Comparison of ENCODE assay signal across 22 cellular contexts in the genomic region with DNA sequence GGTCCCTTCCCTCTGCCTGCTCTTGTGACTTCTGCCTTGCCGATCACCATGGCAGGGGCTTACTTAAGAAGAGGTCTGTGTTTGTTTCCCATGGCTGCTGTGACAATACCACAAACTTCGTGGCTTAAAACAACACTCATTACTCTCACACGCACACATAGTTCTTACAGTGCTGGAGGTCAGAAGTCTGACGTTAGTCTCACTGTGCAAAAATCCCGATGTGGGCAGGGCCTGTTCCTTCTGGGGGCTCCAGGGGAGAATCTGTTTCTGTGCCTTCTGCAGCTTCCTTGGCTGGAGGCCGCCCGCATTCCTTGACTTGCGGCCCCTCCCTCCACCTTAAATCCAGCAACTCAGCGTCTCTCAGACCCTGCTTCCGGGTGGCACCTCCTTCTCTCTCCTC.
A peak's percentile ranks its signal among the peaks of the same experiment; 100 is the strongest.
DNase-seq lines count a peak whose midpoint lies in the region; ATAC-seq and TF ChIP-seq lines count a peak whose summit lies in the region.
"Had no signal": no experiment of that assay in that cellular context is flagged by ENCODE, and none has a peak within 500 bp of the region (broad histone marks: within the 10 kb centered on the region; RNA-seq: fewer than 3 reads in every experiment).

No MANE protein-coding gene starts in this region.

- H3K27me3 ChIP-seq in BLaER1 treated with 17β-estradiol and CSF1 and Interleukin-3, amounts not matched to agents 10 nM and 100 nM = peaks cover 0 to 54% (median 0%) of the 10 kb centered on the region in 11 experiments; a peak in 5 of 22 replicates
- no peaks in the 10 kb centered on the region for H3K27me3 ChIP-seq in smooth muscle cell (ENCODE audit: low read depth)
- no peaks in the 10 kb centered on the region for H3K27me3 ChIP-seq in upper lobe of right lung
- H3K27me3 ChIP-seq: heart left ventricle, uterus had no signal

- peaks cover 4% of the 10 kb centered on the region for H3K79me2 ChIP-seq in smooth muscle cell (ENCODE audit: low read depth)

- intact Hi-C loops in upper lobe of right lung (cut with DNase I) = no loop called here

- H3F3A ChIP-seq in smooth muscle cell (ENCODE audit: low read depth) = peaks cover 38% of the 10 kb centered on the region

- H3K9me3 ChIP-seq in BLaER1 treated with 17β-estradiol and CSF1 and Interleukin-3, amounts not matched to agents 10 nM and 100 nM (replicated peaks in 1 of 11) = no peaks in the 10 kb centered on the region
- no peaks in the 10 kb centered on the region for H3K9me3 ChIP-seq in smooth muscle cell (replicated peaks; ENCODE audit: low read depth)
- H3K9me3 ChIP-seq in upper lobe of right lung = no peaks in the 10 kb centered on the region

- H3K4me3 ChIP-seq in BLaER1 treated with 17β-estradiol and CSF1 and Interleukin-3, amounts not matched to agents 10 nM and 100 nM = no peak overlapping the region
- H3K4me3 ChIP-seq in fibroblast of mammary gland (ENCODE audit: control insufficient read depth, low read depth, low read length) (no peak overlapping the region), smooth muscle cell (no peak overlapping the region), upper lobe of right lung (no peak overlapping the region)
- H3K4me3 ChIP-seq: heart left ventricle, lung, uterus had no signal

- H3K27ac ChIP-seq in BLaER1 treated with 17β-estradiol and CSF1 and Interleukin-3, amounts not matched to agents 10 nM and 100 nM = peak overlapping the region in 1 of 11 experiments; percentile 33; a peak in 1 of 22 replicates
- peak overlapping the region; percentile 84 for H3K27ac ChIP-seq in smooth muscle cell (ENCODE audit: low read depth)
- no peak overlapping the region for H3K27ac ChIP-seq in upper lobe of right lung
- H3K27ac ChIP-seq: heart left ventricle, uterus had no signal

- peak; percentile 96 for DNase-seq in amniotic epithelial cell (ENCODE audit: low read depth)
- peak; percentile 74 for DNase-seq in fibroblast of mammary gland (ENCODE audit: low read depth)
- no peak for DNase-seq in smooth muscle cell (lab: John Stamatoyannopoulos, UW; ENCODE audit: unreplicated experiment)
- DNase-seq in DMS114 treated with DMSO at 0.1 percent for 48 hours (lab: John Stamatoyannopoulos, UW; ENCODE audit: unreplicated experiment) = no peak
- no peak for DNase-seq in RPMI8226
- no peak for DNase-seq in upper lobe of right lung
- DNase-seq: activated CD4-positive, alpha-beta T cell treated with anti-CD3 and anti-CD28 coated beads for 48 hours; AML-193; Calu3; erythroblast; GF-D8; H7; heart left ventricle; Karpas-422; naive B cell; NCI-H1105; OCI-M1; uterus had no signal

- 41% methylated on average over 10 of the region's 10 CpGs for WGBS in smooth muscle cell (ENCODE audit: low lambda C conversion rate)

- H4K20me1 ChIP-seq in BLaER1 treated with 17β-estradiol and CSF1 and Interleukin-3, amounts not matched to agents 10 nM and 100 nM = peaks cover 0 to 48% (median 7%) of the 10 kb centered on the region in 11 experiments; a peak in 7 of 22 replicates
- peaks cover 3% of the 10 kb centered on the region for H4K20me1 ChIP-seq in smooth muscle cell (ENCODE audit: low read depth)

- peak overlapping the region in 2 of 11 experiments; percentile 16 to 52; a peak in 2 of 22 replicates for H3K9ac ChIP-seq in BLaER1 treated with 17β-estradiol and CSF1 and Interleukin-3, amounts not matched to agents 10 nM and 100 nM
- peak overlapping the region; percentile 43 for H3K9ac ChIP-seq in smooth muscle cell (ENCODE audit: low read depth)

- peaks cover 20 to 82% (median 76%) of the 10 kb centered on the region in 10 experiments for H3K4me1 ChIP-seq in BLaER1 treated with 17β-estradiol and CSF1 and Interleukin-3, amounts not matched to agents 10 nM and 100 nM
- H3K4me1 ChIP-seq in smooth muscle cell (ENCODE audit: low read depth) (peaks cover 12% of the 10 kb centered on the region), upper lobe of right lung (peaks cover 3% of the 10 kb centered on the region)
- H3K4me1 ChIP-seq: uterus had no signal

- H3K4me2 ChIP-seq in BLaER1 treated with 17β-estradiol and CSF1 and Interleukin-3, amounts not matched to agents 10 nM and 100 nM = peak overlapping the region in 9 of 11 experiments; percentile 58 to 89 (median 60); a peak in 18 of 22 replicates
- H3K4me2 ChIP-seq in smooth muscle cell = peak overlapping the region; percentile 28

- no peaks in the 10 kb centered on the region for H3K36me3 ChIP-seq in BLaER1 treated with 17β-estradiol and CSF1 and Interleukin-3, amounts not matched to agents 10 nM and 100 nM
- H3K36me3 ChIP-seq in smooth muscle cell (ENCODE audit: low read depth) = no peaks in the 10 kb centered on the region
- no peaks in the 10 kb centered on the region for H3K36me3 ChIP-seq in upper lobe of right lung
- H3K36me3 ChIP-seq: heart left ventricle, uterus had no signal

- no peak for TF ChIP-seq CTCF in fibroblast of mammary gland (conservative IDR thresholded peaks at IDR 0.05; ENCODE audit: control insufficient read depth, insufficient read depth, low read depth, low read length)
- no peak for TF ChIP-seq CTCF in smooth muscle cell (IDR thresholded peaks at IDR 0.05; ENCODE audit: borderline replicate concordance, insufficient read depth, poor library complexity, severe bottlenecking)
- no peak for TF ChIP-seq CTCF in upper lobe of right lung (IDR thresholded peaks at IDR 0.05)

- ATAC-seq in HG02610 (IDR thresholded peaks at IDR 0.05; ENCODE audit: unreplicated experiment) = no peak
- no peak for ATAC-seq in upper lobe of right lung
- ATAC-seq: heart left ventricle; stimulated activated effector memory CD8-positive, alpha-beta T cell treated with anti-CD3 and anti-CD28 coated beads, Interleukin-12 subunit alpha, Interleukin-12 subunit beta, amount 100 ng/mL, for 72 hours had no signal

- no peak overlapping the region for H2AFZ ChIP-seq in smooth muscle cell (ENCODE audit: low read depth)

Comparison
In these comparisons a context has a peak if more than half of its experiments do, and no peak if none do; other contexts are left out.
1. DNase-seq: peak in amniotic epithelial cell (single experiment) and fibroblast of mammary gland (single experiment); none in smooth muscle cell (single experiment), DMS114 treated with DMSO at 0.1 percent for 48 hours (single experiment), RPMI8226 (single experiment) and upper lobe of right lung (single experiment).